In genomic region chr7:123548406-123548805, GRCh38 we compare ENCODE assay signal across 19 cellular contexts. TPM values are rescaled to one million over a fixed set of nuclear protein-coding genes. Genes with fewer than 3 reads are reported as not detected.
A peak's percentile ranks its signal among the peaks of the same experiment; 100 is the strongest.
DNase-seq lines count a peak whose midpoint lies in the region; ATAC-seq, FAIRE-seq and TF ChIP-seq lines count a peak whose summit lies in the region.
"Had no signal": no experiment of that assay in that cellular context is flagged by ENCODE, and none has a peak within 500 bp of the region (broad histone marks: within the 10 kb centered on the region; RNA-seq: fewer than 3 reads in every experiment).

No MANE protein-coding gene starts in this region.

- H3K36me3 ChIP-seq in Loucy (ENCODE audit: insufficient read depth, low read length) (peaks cover 22% of the 10 kb centered on the region), K562 (ENCODE audit: control insufficient read depth, insufficient read depth, low read length) (peaks cover 87% of the 10 kb centered on the region), mucosa of descending colon (ENCODE audit: low read depth) (no peaks in the 10 kb centered on the region)

- no peak overlapping the region for H3K9ac ChIP-seq in Loucy (ENCODE audit: low read depth, low read length, poor library complexity, severe bottlenecking)
- H3K9ac ChIP-seq in K562 (ENCODE audit: insufficient read depth in 1 of 2, low read depth in 2 of 2, low read length in 2 of 2) = no peak overlapping the region
- H3K9ac ChIP-seq: BLaER1 treated with 17β-estradiol and CSF1 and Interleukin-3, amounts not matched to agents 10 nM and 100 nM had no signal

- TF ChIP-seq RAD21 in K562 (CRISPR knock-in tag; conservative IDR thresholded peaks at IDR 0.05 in 1 of 2, IDR thresholded peaks at IDR 0.05 in 1 of 2) = no peak

- no peaks in the 10 kb centered on the region for H3K9me3 ChIP-seq in Loucy (ENCODE audit: insufficient read depth, low read depth, low read length)
- H3K9me3 ChIP-seq in K562 (replicated peaks; ENCODE audit: control insufficient read depth, insufficient read depth, low read depth, low read length) = no peaks in the 10 kb centered on the region
- no peaks in the 10 kb centered on the region for H3K9me3 ChIP-seq in mucosa of descending colon

- H3K4me2 ChIP-seq in Loucy (ENCODE audit: low read depth, low read length, poor library complexity, severe bottlenecking) = peak overlapping the region; percentile 13
- no peak overlapping the region for H3K4me2 ChIP-seq in K562 (ENCODE audit: insufficient read depth, low read length)
- H3K4me2 ChIP-seq: BLaER1 treated with 17β-estradiol and CSF1 and Interleukin-3, amounts not matched to agents 10 nM and 100 nM had no signal

- H2AFZ ChIP-seq in Loucy (ENCODE audit: low read length) = no peak overlapping the region
- H2AFZ ChIP-seq in K562 (ENCODE audit: low read depth, low read length) = no peak overlapping the region

- H3K9me1 ChIP-seq in K562 (ENCODE audit: control insufficient read depth, insufficient read depth, low read length) = no peaks in the 10 kb centered on the region

- no peak overlapping the region for H3K4me3 Mint-ChIP-seq in activated T-cell treated with anti-CD3 and anti-CD28 coated beads, Interleukin-2, amount 50 U/mL, for 24 hours
- H3K4me3 Mint-ChIP-seq in stimulated activated effector memory CD8-positive, alpha-beta T cell treated with anti-CD3 and anti-CD28 coated beads, Interleukin-12 subunit alpha, Interleukin-12 subunit beta, amount 100 ng/mL, for 72 hours = no peak overlapping the region

- peaks cover 69% of the 10 kb centered on the region for H3K36me3 Mint-ChIP-seq in activated T-cell treated with anti-CD3 and anti-CD28 coated beads, Interleukin-2, amount 50 U/mL, for 24 hours (ENCODE audit: low read depth)
- H3K36me3 Mint-ChIP-seq in stimulated activated effector memory CD8-positive, alpha-beta T cell treated with anti-CD3 and anti-CD28 coated beads, Interleukin-12 subunit alpha, Interleukin-12 subunit beta, amount 100 ng/mL, for 72 hours = peaks cover 86% of the 10 kb centered on the region

- H3K79me2 ChIP-seq in Loucy (ENCODE audit: insufficient read depth, low read length) = peaks cover 28% of the 10 kb centered on the region; the same call in 1 of the 2 replicates
- H3K79me2 ChIP-seq in K562 (ENCODE audit: control insufficient read depth, insufficient read depth, low read length) = peaks cover 90% of the 10 kb centered on the region

- H3K4me3 ChIP-seq in Loucy (ENCODE audit: low read length, poor library complexity, severe bottlenecking) (no peak overlapping the region), K562 (no peak overlapping the region), mucosa of descending colon (no peak overlapping the region)
- H3K4me3 ChIP-seq: BLaER1 treated with 17β-estradiol and CSF1 and Interleukin-3, amounts not matched to agents 10 nM and 100 nM had no signal

- 89% methylated on average over 1 of the region's 1 CpG for WGBS in K562 (ENCODE audit: insufficient coverage, low coverage, missing lambda C conversion rate)

- H3K4me1 ChIP-seq in Loucy (ENCODE audit: insufficient read depth, low read length, poor library complexity, severe bottlenecking) = peaks cover 16% of the 10 kb centered on the region
- H3K4me1 ChIP-seq in K562 (replicated peaks in 1 of 2; ENCODE audit: control insufficient read depth in 2 of 2, insufficient read depth in 2 of 2, low read length in 2 of 2) = peaks cover under 1 to 9% of the 10 kb centered on the region in 2 experiments; a peak in 4 of 5 replicates
- H3K4me1 ChIP-seq in mucosa of descending colon (ENCODE audit: low read depth) = no peaks in the 10 kb centered on the region

- no peak for TF ChIP-seq POLR2A in K562 (conservative IDR thresholded peaks at IDR 0.05)

- peak overlapping the region; percentile 20 for H3K27ac Mint-ChIP-seq in activated T-cell treated with anti-CD3 and anti-CD28 coated beads, Interleukin-2, amount 50 U/mL, for 24 hours
- H3K27ac Mint-ChIP-seq in stimulated activated effector memory CD8-positive, alpha-beta T cell treated with anti-CD3 and anti-CD28 coated beads, Interleukin-12 subunit alpha, Interleukin-12 subunit beta, amount 100 ng/mL, for 72 hours = peak overlapping the region; percentile 66

- ATAC-seq in K562 (peak; percentile 18; the same call in 1 of the 3 replicates), mucosa of descending colon (no peak)
- ATAC-seq in stimulated activated effector memory CD8-positive, alpha-beta T cell treated with anti-CD3 and anti-CD28 coated beads, Interleukin-12 subunit alpha, Interleukin-12 subunit beta, amount 100 ng/mL, for 72 hours = no peak

- intact Hi-C loops in K562 (cut with micrococcal nuclease) (no loop called here), mucosa of descending colon (cut with DNase I, micrococcal nuclease) (no loop called here)

- no TSS peak for BruUV-seq in K562 (replicated peaks; lab: Mats Ljungman, UMichigan)

- H3K27me3 ChIP-seq in Loucy (ENCODE audit: insufficient read depth, low read length, poor library complexity, severe bottlenecking) = no peaks in the 10 kb centered on the region
- H3K27me3 ChIP-seq in K562 (ENCODE audit: control insufficient read depth in 2 of 2, insufficient read depth in 2 of 2, low read length in 2 of 2) = no peaks in the 10 kb centered on the region
- H3K27me3 ChIP-seq: BLaER1 treated with 17β-estradiol and CSF1 and Interleukin-3, amounts not matched to agents 10 nM and 100 nM had no signal

- FAIRE-seq in K562 (lab: Jason Lieb, UNC) = no peak
- FAIRE-seq: A204.1 had no signal

- H3F3A ChIP-seq in Loucy (ENCODE audit: low read depth) = no peaks in the 10 kb centered on the region

- H4K20me1 ChIP-seq in Loucy (ENCODE audit: insufficient read depth, low read length, poor library complexity, severe bottlenecking) (peaks cover 18% of the 10 kb centered on the region), K562 (replicated peaks; ENCODE audit: control insufficient read depth, insufficient read depth, low read length) (no peaks in the 10 kb centered on the region)

- CTCF ChIA-PET in K562 (lab: Yijun Ruan, JAX; ENCODE audit: low intra/inter-chr PET ratio) = no interaction called here

- no peaks in the 10 kb centered on the region for H3K9me3 Mint-ChIP-seq in activated T-cell treated with anti-CD3 and anti-CD28 coated beads, Interleukin-2, amount 50 U/mL, for 24 hours
- no peaks in the 10 kb centered on the region for H3K9me3 Mint-ChIP-seq in stimulated activated effector memory CD8-positive, alpha-beta T cell treated with anti-CD3 and anti-CD28 coated beads, Interleukin-12 subunit alpha, Interleukin-12 subunit beta, amount 100 ng/mL, for 72 hours

- TF ChIP-seq EP300 in K562 (IDR thresholded peaks at IDR 0.05; ENCODE audit: low read length) = no peak

- no peak for DNase-seq in activated T-cell treated with anti-CD3 and anti-CD28 coated beads, Interleukin-2, amount 50 U/mL, for 24 hours
- DNase-seq in activated T-cell treated with anti-CD3 and anti-CD28 coated beads, Interleukin-2, amount 50 U/mL, for 1 hour = no peak
- DNase-seq in K562 (ENCODE audit: extremely low read depth in 1 of 4, low spot score in 3 of 4) (no peak), NCI-H69 (lab: John Stamatoyannopoulos, UW) (no peak), mucosa of descending colon (no peak), islet precursor cell (no peak)
- no peak for DNase-seq in stimulated activated effector memory CD8-positive, alpha-beta T cell treated with anti-CD3 and anti-CD28 coated beads, Interleukin-12 subunit alpha, Interleukin-12 subunit beta, amount 100 ng/mL, for 72 hours (ENCODE audit: low spot score in 2 of 2)
- DNase-seq: DMS 273 treated with DMSO at 0.1 percent for 48 hours, HCEC 1CT, KG1, NCI-H1048, NCI-H146, NCI-H524 had no signal

- no peaks in the 10 kb centered on the region for H3K9me2 ChIP-seq in Loucy (replicated peaks; ENCODE audit: low read depth, low read length)

- POLR2A ChIA-PET in K562 (lab: Yijun Ruan, JAX) = interaction anchor here (1.4 to 2.6 kb wide), 2 partner anchors 9 to 201 kb away, joined by 3 to 10 read pairs; partner anchors contain the start of genes NDUFA5 and WASL

- H3K27ac ChIP-seq in K562 (ENCODE audit: extremely low read depth, low read depth, low read length) = peak overlapping the region; percentile 23; the same call in 2 of the 3 replicates
- H3K27ac ChIP-seq: BLaER1 treated with 17β-estradiol and CSF1 and Interleukin-3, amounts not matched to agents 10 nM and 100 nM had no signal

- in situ Hi-C loops in K562 (cut with MboI) = no loop called here

- no peaks in the 10 kb centered on the region for H3K27me3 Mint-ChIP-seq in activated T-cell treated with anti-CD3 and anti-CD28 coated beads, Interleukin-2, amount 50 U/mL, for 24 hours

- peaks cover 39% of the 10 kb centered on the region for H3K4me1 Mint-ChIP-seq in activated T-cell treated with anti-CD3 and anti-CD28 coated beads, Interleukin-2, amount 50 U/mL, for 24 hours (ENCODE audit: low read depth)
- peaks cover 35% of the 10 kb centered on the region for H3K4me1 Mint-ChIP-seq in stimulated activated effector memory CD8-positive, alpha-beta T cell treated with anti-CD3 and anti-CD28 coated beads, Interleukin-12 subunit alpha, Interleukin-12 subunit beta, amount 100 ng/mL, for 72 hours

- TF ChIP-seq CTCF in Loucy (conservative IDR thresholded peaks at IDR 0.05; ENCODE audit: low read length) (no peak), K562 (IDR thresholded peaks at IDR 0.05 in 2 of 3, conservative IDR thresholded peaks at IDR 0.05 in 1 of 3; ENCODE audit: insufficient read depth in 2 of 3, low read depth in 1 of 3, low read length in 3 of 3) (no peak), mucosa of descending colon (IDR thresholded peaks at IDR 0.05) (no peak)

RNA-seq across cellular contexts. Expression of gene NDUFA5, which starts 9.2 kb away (rescaled TPM):
- total RNA-seq in K562 (2011; cell fraction: chromatin; rRNA removed; ENCODE audit: low replicate concordance) = 25.5 and 92.7 TPM in 2 replicates
- 20.7 and 22.5 TPM in 2 replicates for total RNA-seq in K562 (2011; cell fraction: nucleolus; rRNA removed)
- 62.4 and 97.6 TPM in 2 replicates for total RNA-seq in K562 (2011; cell fraction: nucleoplasm; rRNA removed)
- total RNA-seq in K562 (2014; rRNA removed) = 187 and 199 TPM in 2 replicates
- 377 and 418 TPM in 2 replicates for total RNA-seq in K562 (2014; rRNA removed; fragmentation: Illumina TruSeq; extraction: Trizol)
- 324 and 363 TPM in 2 replicates for total RNA-seq in K562 (2015; rRNA removed; fragmentation: Illumina TruSeq; extraction: Trizol)
- 244 and 267 TPM in 2 replicates for total RNA-seq in K562 (2021)
- 85.5 and 155 TPM in 2 replicates for polyA plus RNA-seq in K562 (2011; rRNA removed)
- polyA plus RNA-seq in K562 (2011; cell fraction: cytosol; rRNA removed) = 4.9 and 17.7 TPM in 2 replicates
- 25.9 and 32.6 TPM in 2 replicates for polyA plus RNA-seq in K562 (2011; cell fraction: nucleus; rRNA removed)
- 154 and 254 TPM in 2 replicates for polyA plus RNA-seq in K562 (2012)
- polyA plus RNA-seq in K562 (2014; fragmentation: Illumina TruSeq; extraction: Trizol) = 257 and 269 TPM in 2 replicates
- polyA plus RNA-seq in K562 (2014; fragmentation: Nextera tagmentation; extraction: Ambion mirVana) = 100 to 1,000 TPM; 669 to 677 TPM
- 245 and 254 TPM in 2 replicates for polyA plus RNA-seq in K562 (2014; rRNA removed)
- 59.6 and 72.6 TPM in 2 replicates for polyA minus RNA-seq in K562 (2011; rRNA and poly(A)+ RNA removed)
- polyA minus RNA-seq in K562 (2011; cell fraction: cytosol; rRNA and poly(A)+ RNA removed) = 41.1 and 61.1 TPM in 2 replicates
- polyA minus RNA-seq in K562 (2011; cell fraction: nucleus; rRNA and poly(A)+ RNA removed) = 65.4 and 83.4 TPM in 2 replicates
- total RNA-seq in mucosa of descending colon = 100 to 1,000 TPM in 2 of 3 donors, 10 to 100 TPM in 1; 88.7 to 118 (median 104) TPM

RNA-seq across cellular contexts. Expression of gene IQUB, which starts 14.0 kb away (rescaled TPM):
- 2.5 and 10.0 TPM in 2 replicates for total RNA-seq in K562 (2011; cell fraction: chromatin; rRNA removed; ENCODE audit: low replicate concordance)
- 1.7 and 2.1 TPM in 2 replicates for total RNA-seq in K562 (2011; cell fraction: nucleolus; rRNA removed)
- 5.5 and 7.8 TPM in 2 replicates for total RNA-seq in K562 (2011; cell fraction: nucleoplasm; rRNA removed)
- total RNA-seq in K562 (2014; rRNA removed) = 0.98 and 1.3 TPM in 2 replicates
- 2.4 and 3.1 TPM in 2 replicates for total RNA-seq in K562 (2014; rRNA removed; fragmentation: Illumina TruSeq; extraction: Trizol)
- 2.0 and 2.6 TPM in 2 replicates for total RNA-seq in K562 (2015; rRNA removed; fragmentation: Illumina TruSeq; extraction: Trizol)
- total RNA-seq in K562 (2021) = 1.1 and 1.9 TPM in 2 replicates
- 0.69 and 1.3 TPM in 2 replicates for polyA plus RNA-seq in K562 (2011; rRNA removed)
- 0.21 and 0.62 TPM in 2 replicates for polyA plus RNA-seq in K562 (2011; cell fraction: cytosol; rRNA removed)
- 1.3 and 1.5 TPM in 2 replicates for polyA plus RNA-seq in K562 (2011; cell fraction: nucleus; rRNA removed)
- 1.7 and 2.7 TPM in 2 replicates for polyA plus RNA-seq in K562 (2012)
- polyA plus RNA-seq in K562 (2014; fragmentation: Illumina TruSeq; extraction: Trizol) = 1.4 and 1.6 TPM in 2 replicates
- polyA plus RNA-seq in K562 (2014; fragmentation: Nextera tagmentation; extraction: Ambion mirVana) = 1 to 10 TPM; 1.3 to 1.7 TPM
- 0.58 and 0.62 TPM in 2 replicates for polyA plus RNA-seq in K562 (2014; rRNA removed)
- 1.9 and 3.4 TPM in 2 replicates for polyA minus RNA-seq in K562 (2011; rRNA and poly(A)+ RNA removed)
- 0.73 and 1.2 TPM in 2 replicates for polyA minus RNA-seq in K562 (2011; cell fraction: cytosol; rRNA and poly(A)+ RNA removed)
- 5.7 and 6.2 TPM in 2 replicates for polyA minus RNA-seq in K562 (2011; cell fraction: nucleus; rRNA and poly(A)+ RNA removed)
- total RNA-seq in mucosa of descending colon = under 1 TPM in 2 of 3 donors, not detected in 1; 0.26 to 0.41 TPM

RNA-seq across cellular contexts. Expression of gene ASB15, which starts 53.2 kb away (rescaled TPM):
- not detected in 2 replicates for total RNA-seq in K562 (2011; cell fraction: chromatin; rRNA removed; ENCODE audit: low replicate concordance)
- not detected in 2 replicates for total RNA-seq in K562 (2011; cell fraction: nucleolus; rRNA removed)
- total RNA-seq in K562 (2011; cell fraction: nucleoplasm; rRNA removed) = not detected in 2 replicates
- total RNA-seq in K562 (2014; rRNA removed) = not detected in 2 replicates
- total RNA-seq in K562 (2014; rRNA removed; fragmentation: Illumina TruSeq; extraction: Trizol) = 0.03 TPM in 1 of 2 replicates, not detected in the other
- total RNA-seq in K562 (2015; rRNA removed; fragmentation: Illumina TruSeq; extraction: Trizol) = 0.04 and 0.19 TPM in 2 replicates
- total RNA-seq in K562 (2021) = 0.04 TPM in 1 of 2 replicates, not detected in the other
- not detected in 2 replicates for polyA plus RNA-seq in K562 (2011; rRNA removed)
- not detected in 2 replicates for polyA plus RNA-seq in K562 (2011; cell fraction: cytosol; rRNA removed)
- polyA plus RNA-seq in K562 (2011; cell fraction: nucleus; rRNA removed) = not detected in 2 replicates
- polyA plus RNA-seq in K562 (2012) = 0.09 and 1.3 TPM in 2 replicates
- 0.03 and 0.04 TPM in 2 replicates for polyA plus RNA-seq in K562 (2014; fragmentation: Illumina TruSeq; extraction: Trizol)
- under 1 TPM; 0.03 to 0.14 TPM for polyA plus RNA-seq in K562 (2014; fragmentation: Nextera tagmentation; extraction: Ambion mirVana)
- 0.11 and 0.12 TPM in 2 replicates for polyA plus RNA-seq in K562 (2014; rRNA removed)
- not detected in 2 replicates for polyA minus RNA-seq in K562 (2011; rRNA and poly(A)+ RNA removed)
- not detected in 2 replicates for polyA minus RNA-seq in K562 (2011; cell fraction: cytosol; rRNA and poly(A)+ RNA removed)
- not detected in 2 replicates for polyA minus RNA-seq in K562 (2011; cell fraction: nucleus; rRNA and poly(A)+ RNA removed)
- not detected for total RNA-seq in mucosa of descending colon
- total RNA-seq: Daoy, MCF 10A, SK-MEL-5 had no signal
